ENCODE assay signal across 18 cellular contexts in genomic region chr4:32172761-32173160, GRCh38.
DNase-seq lines count a peak whose midpoint lies in the region; ATAC-seq and TF ChIP-seq lines count a peak whose summit lies in the region.
"Had no signal": no experiment of that assay in that cellular context is flagged by ENCODE, and none has a peak within 500 bp of the region (broad histone marks: within the 10 kb centered on the region; RNA-seq: fewer than 3 reads in every experiment).

No MANE protein-coding gene starts in this region.

- H3K4me2 ChIP-seq in PC-3 (ENCODE audit: low read length) (no peak overlapping the region), OCI-LY7 (ENCODE audit: low read length) (no peak overlapping the region)

- DNase-seq in AG08395 (ENCODE audit: low spot score): peak; percentile 1
- peak; percentile 59 for DNase-seq in PC-3
- DNase-seq in choroid plexus epithelial cell (ENCODE audit: low read depth): peak; percentile 64
- peak; percentile 57 for DNase-seq in kidney epithelial cell (ENCODE audit: low read depth)
- DNase-seq in GOT3 (lab: John Stamatoyannopoulos, UW): no peak
- no peak for DNase-seq in OCI-LY7 (ENCODE audit: low spot score)
- no peak for DNase-seq in NCI-H2196 (lab: John Stamatoyannopoulos, UW; ENCODE audit: unreplicated experiment)
- DNase-seq: ACHN; activated CD8-positive, alpha-beta memory T cell treated with anti-CD3 and anti-CD28 coated beads, Interleukin-2, amount 50 U/mL, for 48 hours; activated gamma-delta T cell treated with Interleukin-2 at 50 U/mL for 16 hours; left lung; NCI-H510A treated with DMSO at 0.1 percent for 48 hours had no signal

- no peaks in the 10 kb centered on the region for H3K4me1 Mint-ChIP-seq in activated T-helper 17 cell treated with anti-CD3 and anti-CD28 coated beads, Interleukin-2, amount 50 U/mL, for 72 hours
- H3K4me1 Mint-ChIP-seq: neural crest cell had no signal

- no peaks in the 10 kb centered on the region for H3K36me3 Mint-ChIP-seq in activated T-helper 17 cell treated with anti-CD3 and anti-CD28 coated beads, Interleukin-2, amount 50 U/mL, for 72 hours (ENCODE audit: low read depth)

- peaks cover 11% of the 10 kb centered on the region for H3K4me1 ChIP-seq in PC-3 (ENCODE audit: insufficient read depth, low read length)
- H3K4me1 ChIP-seq in OCI-LY7 (ENCODE audit: insufficient read depth, low read length, poor library complexity, severe bottlenecking): no peaks in the 10 kb centered on the region
- H3K4me1 ChIP-seq: gastroesophageal sphincter, left lung, prostate gland had no signal

- TF ChIP-seq CTCF in PC-3 (conservative IDR thresholded peaks at IDR 0.05; ENCODE audit: low read depth, low read length) (no peak), choroid plexus epithelial cell (conservative IDR thresholded peaks at IDR 0.05; ENCODE audit: low read depth, low read length) (no peak), kidney epithelial cell (IDR thresholded peaks at IDR 0.05; ENCODE audit: insufficient read depth, low read length, poor library complexity, severe bottlenecking) (no peak), OCI-LY7 (conservative IDR thresholded peaks at IDR 0.05; ENCODE audit: low read length) (no peak)

- CTCF ChIA-PET in PC-3 (lab: Charles Lee) (no interaction called here), OCI-LY7 (lab: Charles Lee; ENCODE audit: unreplicated experiment) (no interaction called here)

- H3K9me2 ChIP-seq in PC-3 (replicated peaks; ENCODE audit: low read length) (no peaks in the 10 kb centered on the region), OCI-LY7 (ENCODE audit: insufficient read depth, low read length) (no peaks in the 10 kb centered on the region)

- H3K4me3 ChIP-seq in PC-3 (ENCODE audit: low read length): no peak overlapping the region
- H3K4me3 ChIP-seq in choroid plexus epithelial cell (ENCODE audit: low read depth, low read length): no peak overlapping the region
- H3K4me3 ChIP-seq in kidney epithelial cell (ENCODE audit: low read depth, low read length): no peak overlapping the region
- no peak overlapping the region for H3K4me3 ChIP-seq in OCI-LY7 (ENCODE audit: low read depth, low read length, poor library complexity, severe bottlenecking)
- H3K4me3 ChIP-seq: gastroesophageal sphincter, left lung, prostate gland had no signal

- peak overlapping the region; percentile 48; the same call in 1 of the 2 replicates for H2AFZ ChIP-seq in PC-3 (ENCODE audit: low read length)
- no peak overlapping the region for H2AFZ ChIP-seq in OCI-LY7 (ENCODE audit: low read length)

- peaks cover 31% of the 10 kb centered on the region for H3K9me3 Mint-ChIP-seq in activated T-helper 17 cell treated with anti-CD3 and anti-CD28 coated beads, Interleukin-2, amount 50 U/mL, for 72 hours

- no peaks in the 10 kb centered on the region for H3K79me2 ChIP-seq in PC-3 (ENCODE audit: low read length)
- H3K79me2 ChIP-seq in OCI-LY7 (ENCODE audit: insufficient read depth, low read depth, low read length): no peaks in the 10 kb centered on the region

- no peak overlapping the region for H3K9ac ChIP-seq in PC-3 (ENCODE audit: low read length)

- POLR2A ChIA-PET in PC-3 (lab: Charles Lee; ENCODE audit: unreplicated experiment) (no interaction called here), OCI-LY7 (lab: Charles Lee) (no interaction called here)

- no peaks in the 10 kb centered on the region for H3K27me3 Mint-ChIP-seq in activated T-helper 17 cell treated with anti-CD3 and anti-CD28 coated beads, Interleukin-2, amount 50 U/mL, for 72 hours

- BruUV-seq in PC-3 (replicated peaks; lab: Mats Ljungman, UMichigan) (no TSS peak), OCI-LY7 (replicated peaks; lab: Mats Ljungman, UMichigan) (no TSS peak)

- no peak overlapping the region for H3K27ac Mint-ChIP-seq in activated T-helper 17 cell treated with anti-CD3 and anti-CD28 coated beads, Interleukin-2, amount 50 U/mL, for 72 hours

- peak; percentile 83 for ATAC-seq in PC-3
- ATAC-seq in activated T-helper 17 cell treated with anti-CD3 and anti-CD28 coated beads, Interleukin-2, amount 50 U/mL, for 72 hours (replicated peaks): no peak
- ATAC-seq: gastroesophageal sphincter, left lung, Right ventricle myocardium inferior had no signal

- no peaks in the 10 kb centered on the region for H3K27me3 ChIP-seq in PC-3 (ENCODE audit: low read length)
- H3K27me3 ChIP-seq in kidney epithelial cell (ENCODE audit: control insufficient read depth, insufficient read depth, low read length): no peaks in the 10 kb centered on the region
- H3K27me3 ChIP-seq: gastroesophageal sphincter, left lung had no signal

- no peaks in the 10 kb centered on the region for H3K36me3 ChIP-seq in PC-3 (ENCODE audit: low read depth, low read length)
- no peaks in the 10 kb centered on the region for H3K36me3 ChIP-seq in kidney epithelial cell (ENCODE audit: control insufficient read depth, insufficient read depth, low read length)
- H3K36me3 ChIP-seq in OCI-LY7 (ENCODE audit: insufficient read depth, low read length): no peaks in the 10 kb centered on the region
- H3K36me3 ChIP-seq: gastroesophageal sphincter, left lung, prostate gland had no signal

- H4K20me1 ChIP-seq in PC-3 (ENCODE audit: low read length) (no peaks in the 10 kb centered on the region), OCI-LY7 (ENCODE audit: insufficient read depth, low read length) (no peaks in the 10 kb centered on the region)

- no peaks in the 10 kb centered on the region for H3F3A ChIP-seq in PC-3 (ENCODE audit: low read length, unreplicated experiment)

- H3K9me3 ChIP-seq in PC-3 (ENCODE audit: low read length): no peaks in the 10 kb centered on the region
- H3K9me3 ChIP-seq in OCI-LY7 (ENCODE audit: low read length): no peaks in the 10 kb centered on the region
- H3K9me3 ChIP-seq: gastroesophageal sphincter, left lung, prostate gland had no signal

- H3K27ac ChIP-seq in PC-3 (ENCODE audit: low read length) (peak overlapping the region; percentile 47), OCI-LY7 (ENCODE audit: low read depth, low read length, poor library complexity, severe bottlenecking) (no peak overlapping the region)
- H3K27ac ChIP-seq: gastroesophageal sphincter, HL-60, left lung, prostate gland had no signal

- no peak overlapping the region for H3K4me3 Mint-ChIP-seq in activated T-helper 17 cell treated with anti-CD3 and anti-CD28 coated beads, Interleukin-2, amount 50 U/mL, for 72 hours
- H3K4me3 Mint-ChIP-seq: neural crest cell had no signal

- intact Hi-C loops in PC-3 (cut with micrococcal nuclease) (no loop called here), OCI-LY7 (cut with micrococcal nuclease; ENCODE audit: unreplicated experiment) (no loop called here)

Comparison
In these comparisons a context has a peak if more than half of its experiments do, and no peak if none do; other contexts are left out.
1. DNase-seq: peak in AG08395 (single experiment), PC-3 (single experiment), choroid plexus epithelial cell (single experiment) and kidney epithelial cell (single experiment); none in GOT3 (single experiment), OCI-LY7 (single experiment) and NCI-H2196 (single experiment).